Comparison of ENCODE assay signal across 8 cellular contexts in the genomic region with DNA sequence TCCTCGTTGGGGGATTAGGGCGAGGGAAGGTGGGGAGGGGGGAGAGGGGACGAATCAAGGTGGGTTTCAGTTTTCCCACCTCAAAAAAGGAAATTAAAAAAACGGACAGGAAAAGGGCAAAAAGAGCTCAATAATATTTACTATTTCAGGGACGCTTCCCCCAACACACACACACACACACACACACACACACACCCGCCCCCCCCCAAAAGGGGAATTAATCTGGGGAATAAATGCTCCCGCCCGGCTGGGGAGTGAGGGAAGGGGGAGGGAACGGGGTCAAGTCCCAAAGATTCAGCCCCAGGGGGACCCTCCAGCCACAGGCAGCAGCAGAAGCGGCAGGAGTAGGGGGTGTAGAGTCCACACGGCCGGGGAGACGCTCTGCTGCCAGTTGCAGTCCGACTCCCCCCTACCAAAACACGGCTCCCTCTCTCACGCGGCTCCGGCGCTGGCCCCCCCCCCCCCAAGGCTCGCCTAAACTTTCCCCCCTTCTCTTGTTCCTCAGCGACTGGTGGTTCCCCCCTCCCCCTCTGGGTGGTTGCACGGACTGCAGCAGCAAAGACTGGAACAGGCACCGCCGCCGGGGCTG. TPM values are rescaled to one million over a fixed set of nuclear protein-coding genes. Genes with fewer than 3 reads are reported as not detected.
A peak's percentile ranks its signal among the peaks of the same experiment; 100 is the strongest.
DNase-seq lines count a peak whose midpoint lies in the region; ATAC-seq and TF ChIP-seq lines count a peak whose summit lies in the region.

No MANE protein-coding gene starts in this region.

- no peaks in the 10 kb centered on the region for H3K9me2 ChIP-seq in MM.1S (replicated peaks; ENCODE audit: insufficient read depth, low read length)

- H3K36me3 ChIP-seq in MM.1S (replicated peaks; ENCODE audit: insufficient read depth, low read length), result no peaks in the 10 kb centered on the region

- H3K4me3 ChIP-seq in MM.1S (ENCODE audit: low read length) (peak overlapping the region; percentile 87), coronary artery (peak overlapping the region; percentile 87)

- H3K9ac ChIP-seq in MM.1S (ENCODE audit: low read length), result peak overlapping the region; percentile 99

- no peaks in the 10 kb centered on the region for H3K9me3 ChIP-seq in MM.1S (replicated peaks; ENCODE audit: insufficient read depth, low read length)

- peaks cover 26% of the 10 kb centered on the region for H3F3A ChIP-seq in MM.1S (ENCODE audit: insufficient read depth, low read length)

- ATAC-seq in natural killer cell treated with Interleukin-12 subunit alpha and Interleukin-12 subunit beta and Interleukin-15 and Interleukin-18, amount 100 ng/mL, for 72 hours, result no peak

- peak overlapping the region; percentile 20; the same call in 1 of the 2 replicates for H3K4me2 ChIP-seq in MM.1S (ENCODE audit: low read depth, low read length)

- no peaks in the 10 kb centered on the region for H3K9me3 Mint-ChIP-seq in CD14-positive monocyte
- H3K9me3 Mint-ChIP-seq in natural killer cell treated with Interleukin-12 subunit alpha and Interleukin-12 subunit beta and Interleukin-15 and Interleukin-18, amount 100 ng/mL, for 72 hours, result no peaks in the 10 kb centered on the region

- H3K27me3 ChIP-seq in MM.1S (replicated peaks; ENCODE audit: insufficient read depth, low read length), result no peaks in the 10 kb centered on the region

- peaks cover 31% of the 10 kb centered on the region for H3K4me1 Mint-ChIP-seq in CD14-positive monocyte
- H3K4me1 Mint-ChIP-seq in natural killer cell treated with Interleukin-12 subunit alpha and Interleukin-12 subunit beta and Interleukin-15 and Interleukin-18, amount 100 ng/mL, for 72 hours (ENCODE audit: low read depth in 2 of 2), result peaks cover 29 to 34% of the 10 kb centered on the region in 2 donors

- H3K27ac ChIP-seq in MM.1S (ENCODE audit: low read length) (peak overlapping the region; percentile 90), coronary artery (peak overlapping the region; percentile 96 to 99)

- intact Hi-C loops in CD14-positive monocyte (cut with micrococcal nuclease), result loop anchor here (2.0 to 10.0 kb wide), 9 partner anchors 65 to 1003 kb away; a partner anchor contains a TSS

- peaks cover 33% of the 10 kb centered on the region for H4K20me1 ChIP-seq in MM.1S (ENCODE audit: insufficient read depth, low read length)

- TF ChIP-seq CTCF in CD14-positive monocyte (IDR thresholded peaks at IDR 0.05), result no peak
- no peak for TF ChIP-seq CTCF in MM.1S (IDR thresholded peaks at IDR 0.05; ENCODE audit: low read length)
- TF ChIP-seq CTCF in coronary artery (IDR thresholded peaks at IDR 0.05), result no peak

- TF ChIP-seq POLR2A in erythroblast (IDR thresholded peaks at IDR 0.05; ENCODE audit: low read length), result no peak

- H3K36me3 Mint-ChIP-seq in CD14-positive monocyte, result peaks cover 0 to 3% of the 10 kb centered on the region in 2 donors
- peaks cover 10% of the 10 kb centered on the region for H3K36me3 Mint-ChIP-seq in natural killer cell treated with Interleukin-12 subunit alpha and Interleukin-12 subunit beta and Interleukin-15 and Interleukin-18, amount 100 ng/mL, for 72 hours

- H3K4me1 ChIP-seq in MM.1S (ENCODE audit: low read length), result peaks cover 13% of the 10 kb centered on the region

- peak overlapping the region; percentile 99 to 100 (median 99) for H3K27ac Mint-ChIP-seq in CD14-positive monocyte
- peak overlapping the region; percentile 90 to 91 for H3K27ac Mint-ChIP-seq in natural killer cell treated with Interleukin-12 subunit alpha and Interleukin-12 subunit beta and Interleukin-15 and Interleukin-18, amount 100 ng/mL, for 72 hours

- peaks cover 53% of the 10 kb centered on the region for H3K79me2 ChIP-seq in MM.1S (ENCODE audit: low read length)

- peaks cover 0 to 2% (median 0%) of the 10 kb centered on the region in 3 donors for H3K27me3 Mint-ChIP-seq in CD14-positive monocyte (ENCODE audit: low read depth in 3 of 3)
- H3K27me3 Mint-ChIP-seq in natural killer cell treated with Interleukin-12 subunit alpha and Interleukin-12 subunit beta and Interleukin-15 and Interleukin-18, amount 100 ng/mL, for 72 hours, result no peaks in the 10 kb centered on the region

- peak overlapping the region; percentile 93 to 95 for H3K4me3 Mint-ChIP-seq in CD14-positive monocyte
- peak overlapping the region; percentile 95 for H3K4me3 Mint-ChIP-seq in natural killer cell treated with Interleukin-12 subunit alpha and Interleukin-12 subunit beta and Interleukin-15 and Interleukin-18, amount 100 ng/mL, for 72 hours

- DNase-seq in CD14-positive monocyte (ENCODE audit: low spot score) (no peak), MM.1S (no peak), coronary artery (ENCODE audit: low spot score) (no peak), NCI-H2081 treated with DMSO at 0.1 percent for 48 hours (lab: John Stamatoyannopoulos, UW) (no peak), erythroblast (lab: John Stamatoyannopoulos, UW) (no peak), SHP77 treated with DMSO at 0.1 percent for 48 hours (lab: John Stamatoyannopoulos, UW) (no peak)
- DNase-seq in natural killer cell treated with Interleukin-12 subunit alpha and Interleukin-12 subunit beta and Interleukin-15 and Interleukin-18, amount 100 ng/mL, for 72 hours (ENCODE audit: low spot score), result no peak
- no peak for DNase-seq in stimulated activated CD4-positive, alpha-beta T cell treated with anti-CD3 and anti-CD28 coated beads, Interleukin-15, amount 100 ng/mL, for 24 hours

- peak overlapping the region; percentile 41; the same call in 1 of the 2 replicates for H2AFZ ChIP-seq in MM.1S (ENCODE audit: low read length)

RNA-seq across cellular contexts. Expression of a gene that starts 0.5 kb away (rescaled TPM):
- polyA plus RNA-seq in CD14-positive monocyte, result 10 to 100 TPM; 19.0 to 20.9 TPM
- 100 to 1,000 TPM; 158 to 220 TPM for total RNA-seq in natural killer cell treated with Interleukin-12 subunit alpha and Interleukin-12 subunit beta and Interleukin-15 and Interleukin-18, amount 100 ng/mL, for 72 hours
